Comparison of ENCODE assay signal across 17 cellular contexts in genomic region chr17:78236362-78237127, GRCh38. TPM values are rescaled to one million over a fixed set of nuclear protein-coding genes. Genes with fewer than 3 reads are reported as not detected.
"Had no signal": no experiment of that assay in that cellular context is flagged by ENCODE, and none has a peak within 500 bp of the region (broad histone marks: within the 10 kb centered on the region; RNA-seq: fewer than 3 reads in every experiment).

No MANE protein-coding gene starts in this region.

- H3K27me3 ChIP-seq: thyroid gland had no signal

- H3K4me3 Mint-ChIP-seq: activated CD4-positive, alpha-beta T cell treated with anti-CD3 and anti-CD28 coated beads, Interleukin-2, amount 10 ng/mL, durations not matched to agents 24 days and 14 days; activated naive CD8-positive, alpha-beta T cell treated with anti-CD3 and anti-CD28 coated beads for 36 hours; brain; central memory CD8-positive, alpha-beta T cell; naive thymus-derived CD4-positive, alpha-beta T cell; stimulated activated naive CD8-positive, alpha-beta T cell treated with anti-CD3 and anti-CD28 coated beads, Interleukin-15, Interleukin-2, amounts not matched to agents 100 ng/mL and 50 ng/mL, for 24 hours; T-helper 2 cell treated with Interferon-gamma antibody and Interleukin-4, amounts not matched to agents 5 μg/mL and 100 μg/mL, for 36 hours had no signal

- H3K27ac ChIP-seq: skin epidermis, thyroid gland had no signal

- H3K4me1 ChIP-seq: thyroid gland had no signal

- H3K36me3 ChIP-seq: thyroid gland had no signal

- H3K4me3 ChIP-seq: skin epidermis, thyroid gland had no signal

- H3K4me1 Mint-ChIP-seq: central memory CD8-positive, alpha-beta T cell had no signal

- DNase-seq: activated CD4-positive, alpha-beta T cell treated with anti-CD3 and anti-CD28 coated beads, Interleukin-2, amount 10 ng/mL, durations not matched to agents 24 days and 14 days; activated CD4-positive, CD25-positive, alpha-beta regulatory T cell; activated CD8-positive, alpha-beta memory T cell treated with anti-CD3 and anti-CD28 coated beads for 24 hours; activated naive CD8-positive, alpha-beta T cell treated with anti-CD3 and anti-CD28 coated beads for 36 hours; naive thymus-derived CD4-positive, alpha-beta T cell; stimulated activated CD4-positive, alpha-beta T cell treated with anti-CD3 and anti-CD28 coated beads, Interleukin-15, amount 100 ng/mL, for 24 hours; stimulated activated CD4-positive, alpha-beta T cell treated with anti-CD3 and anti-CD28 coated beads, Interleukin-4, amount 100 ng/mL, for 1 hour; thyroid gland had no signal

- H3K36me3 Mint-ChIP-seq: activated naive CD8-positive, alpha-beta T cell treated with anti-CD3 and anti-CD28 coated beads for 36 hours; brain; naive thymus-derived CD4-positive, alpha-beta T cell had no signal

- ATAC-seq: left lobe of liver; naive thymus-derived CD4-positive, alpha-beta T cell had no signal

- H3K9me3 ChIP-seq: thyroid gland had no signal

- H3K27ac Mint-ChIP-seq: activated CD4-positive, alpha-beta T cell treated with anti-CD3 and anti-CD28 coated beads, Interleukin-2, amount 10 ng/mL, durations not matched to agents 24 days and 14 days; activated naive CD8-positive, alpha-beta T cell treated with anti-CD3 and anti-CD28 coated beads for 36 hours; naive thymus-derived CD4-positive, alpha-beta T cell; stimulated activated naive CD8-positive, alpha-beta T cell treated with anti-CD3 and anti-CD28 coated beads, Interleukin-15, Interleukin-2, amounts not matched to agents 100 ng/mL and 50 ng/mL, for 24 hours; T-helper 2 cell treated with Interferon-gamma antibody and Interleukin-4, amounts not matched to agents 5 μg/mL and 100 μg/mL, for 36 hours had no signal

- H3K9me3 Mint-ChIP-seq: activated CD4-positive, alpha-beta T cell treated with anti-CD3 and anti-CD28 coated beads, Interleukin-2, amount 10 ng/mL, durations not matched to agents 24 days and 14 days; activated naive CD8-positive, alpha-beta T cell treated with anti-CD3 and anti-CD28 coated beads for 36 hours; central memory CD8-positive, alpha-beta T cell; stimulated activated naive CD8-positive, alpha-beta T cell treated with anti-CD3 and anti-CD28 coated beads, Interleukin-15, Interleukin-2, amounts not matched to agents 100 ng/mL and 50 ng/mL, for 24 hours; T-helper 2 cell treated with Interferon-gamma antibody and Interleukin-4, amounts not matched to agents 5 μg/mL and 100 μg/mL, for 36 hours had no signal

RNA-seq across cellular contexts. Expression of gene TMEM235, which starts 5.1 kb away (rescaled TPM):
- total RNA-seq: activated CD4-positive, alpha-beta T cell treated with anti-CD3 and anti-CD28 coated beads, Interleukin-2, amount 10 ng/mL, durations not matched to agents 24 days and 14 days; activated naive CD8-positive, alpha-beta T cell treated with anti-CD3 and anti-CD28 coated beads for 36 hours; epithelial cell of proximal tubule; frontal cortex; left lobe of liver; naive thymus-derived CD4-positive, alpha-beta T cell; thyroid gland; urinary bladder had no signal
- polyA plus RNA-seq: naive thymus-derived CD4-positive, alpha-beta T cell; urinary bladder had no signal

RNA-seq across cellular contexts. Expression of gene BIRC5, which starts 22.5 kb away (rescaled TPM):
- polyA plus RNA-seq: naive thymus-derived CD4-positive, alpha-beta T cell had no signal
